ENCODE assay signal across 1 cellular context in genomic region chr11:27863637-27864036, GRCh38.
TF ChIP-seq lines count a peak whose summit lies in the region.

No MANE protein-coding gene starts in this region.

TF ChIP-seq in WTC11, 78 proteins besides CTCF, POLR2A, EP300 and RAD21 (continued from another document):
- TF ChIP-seq ARID4B (CRISPR knock-in tag; IDR thresholded peaks at IDR 0.05; ENCODE audit: borderline replicate concordance): no peak
- no peak for TF ChIP-seq ERG (CRISPR knock-in tag; IDR thresholded peaks at IDR 0.05)
- TF ChIP-seq CDX4 (CRISPR knock-in tag; IDR thresholded peaks at IDR 0.05; ENCODE audit: borderline replicate concordance): no peak
